Comparison of ENCODE assay signal across 1 cellular context in genomic region chr3:153614131-153614530, GRCh38.
TF ChIP-seq lines count a peak whose summit lies in the region.

No MANE protein-coding gene starts in this region.

TF ChIP-seq in IMR-90, 13 proteins besides CTCF, POLR2A, EP300 and RAD21 (continued from another document):
- no peak for TF ChIP-seq MXI1 (IDR thresholded peaks at IDR 0.05; ENCODE audit: borderline replicate concordance, low read depth, low read length)
- TF ChIP-seq, protein P1, sequence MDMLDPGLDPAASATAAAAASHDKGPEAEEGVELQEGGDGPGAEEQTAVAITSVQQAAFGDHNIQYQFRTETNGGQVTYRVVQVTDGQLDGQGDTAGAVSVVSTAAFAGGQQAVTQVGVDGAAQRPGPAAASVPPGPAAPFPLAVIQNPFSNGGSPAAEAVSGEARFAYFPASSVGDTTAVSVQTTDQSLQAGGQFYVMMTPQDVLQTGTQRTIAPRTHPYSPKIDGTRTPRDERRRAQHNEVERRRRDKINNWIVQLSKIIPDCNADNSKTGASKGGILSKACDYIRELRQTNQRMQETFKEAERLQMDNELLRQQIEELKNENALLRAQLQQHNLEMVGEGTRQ (IDR thresholded peaks at IDR 0.05; ENCODE audit: low read depth, low read length): no peak
- no peak for TF ChIP-seq RFX5 (IDR thresholded peaks at IDR 0.05; ENCODE audit: low read depth, low read length)
- TF ChIP-seq ELK1 (IDR thresholded peaks at IDR 0.05; ENCODE audit: borderline replicate concordance, low read depth, low read length): no peak
- no peak for TF ChIP-seq CEBPB (IDR thresholded peaks at IDR 0.05; ENCODE audit: low read depth, low read length)
- no peak for TF ChIP-seq BHLHE40 (IDR thresholded peaks at IDR 0.05; ENCODE audit: low read depth, low read length)
